Comparison of ENCODE assay signal across 15 cellular contexts in the genomic region with DNA sequence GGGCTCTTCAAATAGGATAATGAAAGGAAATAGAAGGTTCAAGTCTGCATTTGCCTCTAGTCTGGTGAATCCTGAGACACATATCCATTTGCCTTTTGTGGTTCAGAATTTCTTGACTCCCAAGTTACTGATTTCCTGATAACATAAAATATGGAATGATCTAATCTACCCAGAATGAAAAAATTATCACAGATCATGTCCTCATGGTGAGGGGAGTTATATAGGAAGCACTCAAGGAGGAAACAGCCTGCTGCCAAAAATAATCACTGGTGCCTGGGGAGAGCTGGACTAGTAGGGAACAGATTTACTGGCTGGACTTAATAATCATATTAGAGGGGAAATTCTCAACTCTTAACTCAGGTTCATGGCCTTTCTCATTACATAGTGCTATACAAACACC.
DNase-seq lines count a peak whose midpoint lies in the region; ATAC-seq and TF ChIP-seq lines count a peak whose summit lies in the region.
"Had no signal": no experiment of that assay in that cellular context is flagged by ENCODE, and none has a peak within 500 bp of the region (broad histone marks: within the 10 kb centered on the region; RNA-seq: fewer than 3 reads in every experiment).

No MANE protein-coding gene starts in this region.

- no peak for DNase-seq in T-helper 2 cell treated with Interferon-gamma antibody and Interleukin-4, amounts not matched to agents 5 μg/mL and 100 μg/mL, for 36 hours (ENCODE audit: low spot score)
- DNase-seq in T-helper 2 cell (no peak), NCI-H69 (lab: John Stamatoyannopoulos, UW) (peak; percentile 51), osteoblast (ENCODE audit: insufficient read length, low spot score, missing footprints) (no peak), ovary (no peak)
- no peak for DNase-seq in central memory CD8-positive, alpha-beta T cell (ENCODE audit: low spot score in 2 of 2)
- DNase-seq: 8988T; activated CD8-positive, alpha-beta memory T cell treated with anti-CD3 and anti-CD28 coated beads for 24 hours; activated naive CD4-positive, alpha-beta T cell treated with anti-CD3 and anti-CD28 coated beads, Interleukin-2, amount 10 ng/mL, durations not matched to agents 7 days and 5 days; immature natural killer cell; NCI-H2171 treated with DMSO at 0.1 percent for 48 hours; upper lobe of right lung had no signal

- H3K4me1 ChIP-seq in osteoblast (ENCODE audit: insufficient read depth, low read length): peaks cover 50% of the 10 kb centered on the region
- H3K4me1 ChIP-seq in ovary (ENCODE audit: insufficient read depth): no peaks in the 10 kb centered on the region

- intact Hi-C loops in ovary (cut with DNase I): no loop called here

- H2AFZ ChIP-seq in osteoblast (ENCODE audit: low read length): no peak overlapping the region

- no peak for TF ChIP-seq POLR2A in ovary (IDR thresholded peaks at IDR 0.05)

- H4K20me1 ChIP-seq in osteoblast (ENCODE audit: insufficient read depth, low read length): no peaks in the 10 kb centered on the region

- H3K27ac Mint-ChIP-seq in T-helper 2 cell treated with Interferon-gamma antibody and Interleukin-4, amounts not matched to agents 5 μg/mL and 100 μg/mL, for 36 hours: no peak overlapping the region
- H3K27ac Mint-ChIP-seq in central memory CD8-positive, alpha-beta T cell (ENCODE audit: low read depth): peak overlapping the region; percentile 83
- H3K27ac Mint-ChIP-seq: activated naive CD4-positive, alpha-beta T cell treated with anti-CD3 and anti-CD28 coated beads, Interleukin-2, amount 10 ng/mL, durations not matched to agents 7 days and 5 days had no signal

- H3K4me3 ChIP-seq in osteoblast (ENCODE audit: insufficient read depth, low read length) (no peak overlapping the region), ovary (no peak overlapping the region)
- H3K4me3 ChIP-seq: upper lobe of right lung had no signal

- H3K4me2 ChIP-seq in osteoblast (ENCODE audit: insufficient read depth, low read length): no peak overlapping the region

- no peaks in the 10 kb centered on the region for H3K27me3 Mint-ChIP-seq in T-helper 2 cell treated with Interferon-gamma antibody and Interleukin-4, amounts not matched to agents 5 μg/mL and 100 μg/mL, for 36 hours (ENCODE audit: low read depth)
- no peaks in the 10 kb centered on the region for H3K27me3 Mint-ChIP-seq in central memory CD8-positive, alpha-beta T cell
- H3K27me3 Mint-ChIP-seq: activated naive CD4-positive, alpha-beta T cell treated with anti-CD3 and anti-CD28 coated beads, Interleukin-2, amount 10 ng/mL, durations not matched to agents 7 days and 5 days; dendritic cell treated with granulocyte-macrophage colony-stimulating factor and Interleukin-4, amounts not matched to agents 40 ng/mL and 50 ng/mL, for 4 days had no signal

- H3K4me3 Mint-ChIP-seq in T-helper 2 cell treated with Interferon-gamma antibody and Interleukin-4, amounts not matched to agents 5 μg/mL and 100 μg/mL, for 36 hours: peak overlapping the region; percentile 5
- no peak overlapping the region for H3K4me3 Mint-ChIP-seq in central memory CD8-positive, alpha-beta T cell
- H3K4me3 Mint-ChIP-seq: activated naive CD4-positive, alpha-beta T cell treated with anti-CD3 and anti-CD28 coated beads, Interleukin-2, amount 10 ng/mL, durations not matched to agents 7 days and 5 days; dendritic cell treated with granulocyte-macrophage colony-stimulating factor and Interleukin-4, amounts not matched to agents 40 ng/mL and 50 ng/mL, for 4 days had no signal

- H3K36me3 Mint-ChIP-seq in T-helper 2 cell treated with Interferon-gamma antibody and Interleukin-4, amounts not matched to agents 5 μg/mL and 100 μg/mL, for 36 hours (ENCODE audit: low read depth): no peaks in the 10 kb centered on the region
- H3K36me3 Mint-ChIP-seq in central memory CD8-positive, alpha-beta T cell (ENCODE audit: insufficient read depth): peaks cover 2% of the 10 kb centered on the region
- H3K36me3 Mint-ChIP-seq: immature natural killer cell had no signal

- H3K27me3 ChIP-seq in osteoblast (ENCODE audit: insufficient read depth, low read length): no peaks in the 10 kb centered on the region
- no peaks in the 10 kb centered on the region for H3K27me3 ChIP-seq in ovary
- H3K27me3 ChIP-seq: upper lobe of right lung had no signal

- H3K9me3 ChIP-seq in osteoblast (ENCODE audit: low read depth, low read length): no peaks in the 10 kb centered on the region
- no peaks in the 10 kb centered on the region for H3K9me3 ChIP-seq in ovary
- H3K9me3 ChIP-seq: upper lobe of right lung had no signal

- peaks cover 57% of the 10 kb centered on the region for H3K4me1 Mint-ChIP-seq in T-helper 2 cell treated with Interferon-gamma antibody and Interleukin-4, amounts not matched to agents 5 μg/mL and 100 μg/mL, for 36 hours (ENCODE audit: low read depth)
- H3K4me1 Mint-ChIP-seq in central memory CD8-positive, alpha-beta T cell: peaks cover 45% of the 10 kb centered on the region

- ATAC-seq in central memory CD8-positive, alpha-beta T cell (replicated peaks; ENCODE audit: extremely low read depth, poor library complexity, severe bottlenecking): no peak
- ATAC-seq in HG02852 (IDR thresholded peaks at IDR 0.05; ENCODE audit: unreplicated experiment): no peak
- no peak for ATAC-seq in GM18858 (IDR thresholded peaks at IDR 0.05; ENCODE audit: unreplicated experiment)
- ATAC-seq: upper lobe of right lung had no signal

- H3K9me3 Mint-ChIP-seq in T-helper 2 cell treated with Interferon-gamma antibody and Interleukin-4, amounts not matched to agents 5 μg/mL and 100 μg/mL, for 36 hours: no peaks in the 10 kb centered on the region
- no peaks in the 10 kb centered on the region for H3K9me3 Mint-ChIP-seq in central memory CD8-positive, alpha-beta T cell
- H3K9me3 Mint-ChIP-seq: activated naive CD4-positive, alpha-beta T cell treated with anti-CD3 and anti-CD28 coated beads, Interleukin-2, amount 10 ng/mL, durations not matched to agents 7 days and 5 days; dendritic cell treated with granulocyte-macrophage colony-stimulating factor and Interleukin-4, amounts not matched to agents 40 ng/mL and 50 ng/mL, for 4 days; immature natural killer cell had no signal

- peaks cover 15% of the 10 kb centered on the region for H3K79me2 ChIP-seq in osteoblast (ENCODE audit: insufficient read depth, low read length)

- H3K27ac ChIP-seq in osteoblast (ENCODE audit: low read depth, low read length) (peak overlapping the region; percentile 73), ovary (no peak overlapping the region)

- H3K36me3 ChIP-seq in osteoblast (ENCODE audit: insufficient read depth, low read length): no peaks in the 10 kb centered on the region
- H3K36me3 ChIP-seq in ovary: no peaks in the 10 kb centered on the region
- H3K36me3 ChIP-seq: upper lobe of right lung had no signal

- TF ChIP-seq CTCF in osteoblast (IDR thresholded peaks at IDR 0.05; ENCODE audit: extremely low read depth, low read depth, low read length) (no peak), ovary (IDR thresholded peaks at IDR 0.05) (no peak)

- TF ChIP-seq EP300 in ovary (IDR thresholded peaks at IDR 0.05): no peak
